Comparison of ENCODE assay signal across 14 cellular contexts in the genomic region with DNA sequence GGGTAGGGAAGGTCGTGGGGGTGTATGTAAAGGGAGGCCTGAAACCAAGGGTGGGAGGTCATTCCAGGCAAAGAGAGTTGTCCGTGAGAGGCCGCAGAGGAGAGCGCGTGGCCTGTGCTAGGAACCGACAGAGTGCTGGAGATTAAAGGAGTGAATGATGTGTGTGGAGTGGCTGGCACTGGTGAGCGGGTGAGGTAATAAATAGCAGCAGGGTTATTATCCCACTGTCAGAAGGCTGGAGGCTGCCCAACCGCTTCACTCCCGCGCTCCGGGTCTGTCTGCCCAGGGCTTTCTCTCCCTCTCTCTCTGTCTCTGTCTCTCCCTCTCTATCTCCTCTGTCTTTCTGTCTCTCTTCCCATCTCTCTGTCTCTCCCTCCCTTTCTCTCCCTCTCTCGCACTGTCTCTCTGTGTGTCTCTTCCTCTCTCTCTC. TPM values are rescaled to one million over a fixed set of nuclear protein-coding genes. Genes with fewer than 3 reads are reported as not detected.
DNase-seq lines count a peak whose midpoint lies in the region; ATAC-seq and TF ChIP-seq lines count a peak whose summit lies in the region.
"Had no signal": no experiment of that assay in that cellular context is flagged by ENCODE, and none has a peak within 500 bp of the region (broad histone marks: within the 10 kb centered on the region; RNA-seq: fewer than 3 reads in every experiment).

No MANE protein-coding gene starts in this region.

- no peak for TF ChIP-seq EP300 in transverse colon (IDR thresholded peaks at IDR 0.05; ENCODE audit: low read depth)

- ATAC-seq in body of pancreas: peak; percentile 85
- ATAC-seq in HG02885 (IDR thresholded peaks at IDR 0.05; ENCODE audit: poor library complexity, unreplicated experiment): no peak
- no peak for ATAC-seq in stimulated activated naive CD8-positive, alpha-beta T cell treated with anti-CD3 and anti-CD28 coated beads, Interleukin-15, amount 100 ng/mL, for 72 hours
- ATAC-seq: activated CD8-positive, alpha-beta memory T cell treated with anti-CD3 and anti-CD28 coated beads, Interleukin-2, amount 10 ng/mL, durations not matched to agents 7 days and 5 days; natural killer cell had no signal

- no peak overlapping the region for H3K4me3 ChIP-seq in body of pancreas
- no peak overlapping the region for H3K4me3 ChIP-seq in transverse colon
- H3K4me3 ChIP-seq: PC-9 had no signal

- CTCF ChIA-PET in GM10248 (lab: Yijun Ruan, JAX): no interaction called here

- H3K36me3 ChIP-seq in body of pancreas (replicated peaks in 1 of 2; ENCODE audit: insufficient read depth in 1 of 2, low read depth in 2 of 2) (no peaks in the 10 kb centered on the region), transverse colon (no peaks in the 10 kb centered on the region)

- H3K27me3 Mint-ChIP-seq in stimulated activated naive CD8-positive, alpha-beta T cell treated with anti-CD3 and anti-CD28 coated beads, Interleukin-15, amount 100 ng/mL, for 72 hours: peaks cover 13% of the 10 kb centered on the region

- POLR2A ChIA-PET in GM10248 (lab: Yijun Ruan, JAX): no interaction called here

- H3K27me3 ChIP-seq in body of pancreas (peaks cover 0 to 3% of the 10 kb centered on the region in 2 donors), transverse colon (peaks cover 17% of the 10 kb centered on the region)

- TF ChIP-seq CTCF in body of pancreas (IDR thresholded peaks at IDR 0.05) (no peak), transverse colon (IDR thresholded peaks at IDR 0.05) (no peak), GM10248 (IDR thresholded peaks at IDR 0.05; ENCODE audit: control extremely low read depth, extremely low read depth, low read depth, missing control alignments) (no peak)

- H3K27ac Mint-ChIP-seq in stimulated activated naive CD8-positive, alpha-beta T cell treated with anti-CD3 and anti-CD28 coated beads, Interleukin-15, amount 100 ng/mL, for 72 hours: no peak overlapping the region
- H3K27ac Mint-ChIP-seq: activated CD8-positive, alpha-beta memory T cell treated with anti-CD3 and anti-CD28 coated beads, Interleukin-2, amount 10 ng/mL, durations not matched to agents 7 days and 5 days; natural killer cell had no signal

- H3K27ac ChIP-seq in body of pancreas: peak overlapping the region; percentile 42 to 77 (median 60)
- no peak overlapping the region for H3K27ac ChIP-seq in transverse colon
- H3K27ac ChIP-seq: PC-9 had no signal

- 44 to 55% methylated on average over 12 of the region's 12 CpGs for WGBS in body of pancreas, 2 donors
- 14 to 40% methylated on average over 6 to 12 of the region's 12 CpGs for WGBS in transverse colon (ENCODE audit: low coverage in 1 of 2), 2 donors

- H3K4me1 Mint-ChIP-seq in stimulated activated naive CD8-positive, alpha-beta T cell treated with anti-CD3 and anti-CD28 coated beads, Interleukin-15, amount 100 ng/mL, for 72 hours: no peaks in the 10 kb centered on the region
- H3K4me1 Mint-ChIP-seq: activated CD8-positive, alpha-beta memory T cell treated with anti-CD3 and anti-CD28 coated beads, Interleukin-2, amount 10 ng/mL, durations not matched to agents 7 days and 5 days; natural killer cell had no signal

- H3K9me3 Mint-ChIP-seq in stimulated activated naive CD8-positive, alpha-beta T cell treated with anti-CD3 and anti-CD28 coated beads, Interleukin-15, amount 100 ng/mL, for 72 hours: no peaks in the 10 kb centered on the region
- H3K9me3 Mint-ChIP-seq: natural killer cell had no signal

- intact Hi-C loops in body of pancreas (cut with DNase I) (no loop called here), transverse colon (cut with DNase I; ENCODE audit: low total_unique reads) (no loop called here)

- H3K9me3 ChIP-seq in body of pancreas: no peaks in the 10 kb centered on the region
- no peaks in the 10 kb centered on the region for H3K9me3 ChIP-seq in transverse colon

- in situ Hi-C loops in transverse colon (cut with MboI; ENCODE audit: low pct_ligation_motif_present in 1 of 4, low pct_unique_long_range_greater_than_20kb in 1 of 4, low sequenced_read_pairs in 3 of 4): no loop called here

- H3K4me1 ChIP-seq in body of pancreas (peaks cover 16% of the 10 kb centered on the region), transverse colon (peaks cover 0 to 14% (median 8%) of the 10 kb centered on the region in 4 donors)

- TF ChIP-seq POLR2A in body of pancreas (IDR thresholded peaks at IDR 0.05): peak; percentile 38 to 78 (median 70)
- TF ChIP-seq POLR2A in transverse colon (IDR thresholded peaks at IDR 0.05): peak; percentile 18

- DNase-seq in NCI-H2029 (lab: John Stamatoyannopoulos, UW) (peak; percentile 24), body of pancreas (peak; percentile 36 to 80 (median 74)), kidney glomerular epithelial cell (lab: John Stamatoyannopoulos, UW) (peak; percentile 80), transverse colon (peak; percentile 53), GM10248 (ENCODE audit: extremely low spot score) (no peak)
- DNase-seq in stimulated activated naive CD8-positive, alpha-beta T cell treated with anti-CD3 and anti-CD28 coated beads, Interleukin-15, amount 100 ng/mL, for 72 hours: no peak
- DNase-seq: activated CD8-positive, alpha-beta memory T cell treated with anti-CD3 and anti-CD28 coated beads, Interleukin-2, amount 10 ng/mL, durations not matched to agents 7 days and 5 days; amniotic stem cell; natural killer cell; PC-9; stimulated activated CD4-positive, alpha-beta T cell treated with anti-CD3 and anti-CD28 coated beads, Interleukin-15, amount 100 ng/mL, for 24 hours; T1000 had no signal

- H3K4me3 Mint-ChIP-seq in stimulated activated naive CD8-positive, alpha-beta T cell treated with anti-CD3 and anti-CD28 coated beads, Interleukin-15, amount 100 ng/mL, for 72 hours: no peak overlapping the region
- H3K4me3 Mint-ChIP-seq: activated CD8-positive, alpha-beta memory T cell treated with anti-CD3 and anti-CD28 coated beads, Interleukin-2, amount 10 ng/mL, durations not matched to agents 7 days and 5 days; natural killer cell had no signal

RNA-seq across cellular contexts. Expression of a gene that starts 17.4 kb away (rescaled TPM):
- total RNA-seq in body of pancreas (1 to 10 TPM; 3.3 to 6.2 TPM), transverse colon (1 to 10 TPM; 2.0 to 5.6 (median 2.9) TPM)

RNA-seq across cellular contexts. Expression of a gene that starts 17.9 kb away (rescaled TPM):
- total RNA-seq in body of pancreas: not detected
- total RNA-seq in transverse colon: not detected
- total RNA-seq: activated CD8-positive, alpha-beta memory T cell treated with anti-CD3 and anti-CD28 coated beads, Interleukin-2, amount 10 ng/mL, durations not matched to agents 7 days and 5 days; natural killer cell had no signal

RNA-seq across cellular contexts. Expression of a gene that starts 26.3 kb away (rescaled TPM):
- total RNA-seq in body of pancreas: not detected
- not detected for total RNA-seq in transverse colon
- total RNA-seq: activated CD8-positive, alpha-beta memory T cell treated with anti-CD3 and anti-CD28 coated beads, Interleukin-2, amount 10 ng/mL, durations not matched to agents 7 days and 5 days; endothelial cell of umbilical vein; natural killer cell had no signal

RNA-seq across cellular contexts. Expression of a gene that starts 36.0 kb away (rescaled TPM):
- total RNA-seq in body of pancreas: 10 to 100 TPM in 1 of 2 donors, 1 to 10 TPM in 1; 5.7 to 13.5 TPM
- total RNA-seq in transverse colon: 100 to 1,000 TPM in 1 of 4 donors, 10 to 100 TPM in 1, 1 to 10 TPM in 2; 8.5 to 137 (median 18.3) TPM

RNA-seq across cellular contexts. Expression of a gene that starts 36.8 kb away (rescaled TPM):
- total RNA-seq in body of pancreas: 10 to 100 TPM; 29.7 to 45.4 TPM
- 10 to 100 TPM; 17.7 to 51.1 (median 37.9) TPM for total RNA-seq in transverse colon

Comparison
In these comparisons a context has a peak if more than half of its experiments do, and no peak if none do; other contexts are left out.
1. DNase-seq: peak in NCI-H2029 (single experiment), body of pancreas (4 of 4), kidney glomerular epithelial cell (single experiment) and transverse colon (single experiment); none in GM10248 (single experiment) and stimulated activated naive CD8-positive, alpha-beta T cell treated with anti-CD3 and anti-CD28 coated beads, Interleukin-15, amount 100 ng/mL, for 72 hours (0 of 2).
2. H3K27ac ChIP-seq: peak in body of pancreas (4 of 4); none in transverse colon (0 of 4).